In genomic region chr12:131473261-131473660, GRCh38 we compare ENCODE assay signal across 26 cellular contexts.
"Had no signal": no experiment of that assay in that cellular context is flagged by ENCODE, and none has a peak within 500 bp of the region (broad histone marks: within the 10 kb centered on the region; RNA-seq: fewer than 3 reads in every experiment).

No MANE protein-coding gene starts in this region.

- H3K4me1 Mint-ChIP-seq: activated B cell treated with CpG ODN at 0.5 μM for 24 hours had no signal

- ATAC-seq: activated T-cell treated with anti-CD3 and anti-CD28 coated beads, Interleukin-2, amount 50 U/mL, for 4 hours; T-cell had no signal

- H2AFZ ChIP-seq: PC-9 had no signal

- H3K36me3 Mint-ChIP-seq: activated CD4-positive, alpha-beta memory T cell treated with anti-CD3 and anti-CD28 coated beads for 36 hours; activated naive CD8-positive, alpha-beta T cell treated with anti-CD3 and anti-CD28 coated beads for 36 hours; T-cell had no signal

- H3K27me3 ChIP-seq: brain microvascular endothelial cell, cardiac muscle cell had no signal

- H3K4me3 Mint-ChIP-seq: activated B cell treated with CpG ODN at 0.5 μM for 24 hours; activated CD4-positive, alpha-beta memory T cell treated with anti-CD3 and anti-CD28 coated beads for 36 hours; activated naive CD4-positive, alpha-beta T cell treated with anti-CD3 and anti-CD28 coated beads for 36 hours; activated naive CD8-positive, alpha-beta T cell treated with anti-CD3 and anti-CD28 coated beads for 36 hours; activated T-cell treated with anti-CD3 and anti-CD28 coated beads, Interleukin-2, amount 50 U/mL, for 4 hours had no signal

- H3K27ac Mint-ChIP-seq: activated B cell treated with CpG ODN at 0.5 μM for 24 hours; activated CD4-positive, alpha-beta memory T cell treated with anti-CD3 and anti-CD28 coated beads for 36 hours; activated CD4-positive, alpha-beta T cell treated with anti-CD3 and anti-CD28 coated beads, Interleukin-2, amount 10 ng/mL, durations not matched to agents 24 days and 14 days; activated naive CD4-positive, alpha-beta T cell treated with anti-CD3 and anti-CD28 coated beads for 36 hours; activated naive CD8-positive, alpha-beta T cell treated with anti-CD3 and anti-CD28 coated beads for 36 hours; T-cell had no signal

- H3K36me3 ChIP-seq: brain microvascular endothelial cell, cardiac muscle cell, MG63 had no signal

- H3K9me3 ChIP-seq: MG63 had no signal

- DNase-seq: activated B cell treated with CpG ODN at 0.5 μM for 24 hours; activated CD4-positive, alpha-beta memory T cell treated with anti-CD3 and anti-CD28 coated beads for 36 hours; activated CD4-positive, alpha-beta T cell treated with anti-CD3 and anti-CD28 coated beads for 1 hour; activated CD4-positive, alpha-beta T cell treated with anti-CD3 and anti-CD28 coated beads, Interleukin-2, amount 10 ng/mL, durations not matched to agents 24 days and 14 days; activated CD8-positive, alpha-beta memory T cell treated with anti-CD3 and anti-CD28 coated beads for 24 hours; activated gamma-delta T cell; activated naive CD4-positive, alpha-beta T cell treated with anti-CD3 and anti-CD28 coated beads for 36 hours; activated naive CD8-positive, alpha-beta T cell treated with anti-CD3 and anti-CD28 coated beads for 36 hours; activated T-cell treated with anti-CD3 and anti-CD28 coated beads, Interleukin-2, amount 50 U/mL, for 4 hours; brain microvascular endothelial cell; cerebellar nuclear complex; MG63; MV-4-11; NCI-H1092 treated with DMSO at 0.1 percent for 48 hours; NCI-H1417 treated with DMSO at 0.1 percent for 48 hours; NCI-H1694; NCI-H2029 treated with DMSO at 0.1 percent for 48 hours; NCI-H510A treated with DMSO at 0.1 percent for 48 hours; PC-9; SHP77 treated with DMSO at 0.1 percent for 48 hours; T-cell; T-helper 2 cell; T1000 had no signal

- H3K9ac ChIP-seq: KMS-11 had no signal

- H3K27ac ChIP-seq: brain microvascular endothelial cell, cardiac muscle cell, KMS-11, PC-9, SK-N-MC had no signal

- H3K9me3 Mint-ChIP-seq: activated B cell treated with CpG ODN at 0.5 μM for 24 hours; activated CD4-positive, alpha-beta memory T cell treated with anti-CD3 and anti-CD28 coated beads for 36 hours; activated CD4-positive, alpha-beta T cell treated with anti-CD3 and anti-CD28 coated beads, Interleukin-2, amount 10 ng/mL, durations not matched to agents 24 days and 14 days; activated naive CD4-positive, alpha-beta T cell treated with anti-CD3 and anti-CD28 coated beads for 36 hours; activated naive CD8-positive, alpha-beta T cell treated with anti-CD3 and anti-CD28 coated beads for 36 hours; activated T-cell treated with anti-CD3 and anti-CD28 coated beads, Interleukin-2, amount 50 U/mL, for 4 hours; T-cell had no signal

- H3K27me3 Mint-ChIP-seq: activated CD4-positive, alpha-beta memory T cell treated with anti-CD3 and anti-CD28 coated beads for 36 hours; activated CD4-positive, alpha-beta T cell treated with anti-CD3 and anti-CD28 coated beads, Interleukin-2, amount 10 ng/mL, durations not matched to agents 24 days and 14 days; activated naive CD8-positive, alpha-beta T cell treated with anti-CD3 and anti-CD28 coated beads for 36 hours had no signal

- H3K4me3 ChIP-seq: cardiac muscle cell, MG63, PC-9, SK-N-MC had no signal

- H3K4me2 ChIP-seq: KMS-11, PC-9 had no signal
